Comparison of ENCODE assay signal across 31 cellular contexts in the genomic region with DNA sequence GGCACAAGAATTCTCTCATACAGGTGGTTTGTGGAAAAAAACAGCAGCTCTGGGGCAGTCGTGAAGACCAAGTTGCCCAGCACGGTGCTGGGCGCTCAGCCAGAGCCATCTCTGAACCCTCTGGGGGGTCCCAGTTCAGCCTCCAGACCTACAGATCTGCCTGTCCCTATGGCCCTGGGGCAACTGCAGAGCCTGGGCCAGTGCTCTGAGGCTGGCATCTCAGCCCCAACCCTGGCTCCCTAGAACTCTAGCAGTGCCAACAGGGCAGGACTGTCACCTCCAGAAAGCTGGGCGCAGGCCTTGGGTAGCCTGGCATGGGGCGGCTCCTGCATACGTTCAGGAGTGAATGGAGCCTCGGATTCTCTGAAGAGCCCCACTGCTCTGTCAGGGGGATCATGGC. TPM values are rescaled to one million over a fixed set of nuclear protein-coding genes. Genes with fewer than 3 reads are reported as not detected.
"Had no signal": no experiment of that assay in that cellular context is flagged by ENCODE, and none has a peak within 500 bp of the region (broad histone marks: within the 10 kb centered on the region; RNA-seq: fewer than 3 reads in every experiment).

No MANE protein-coding gene starts in this region.

- H3K36me3 ChIP-seq: esophagus squamous epithelium, prostate gland, right atrium auricular region, sigmoid colon, stomach, thyroid gland, upper lobe of left lung, uterus had no signal

- H3K9me3 ChIP-seq: esophagus squamous epithelium, mucosa of descending colon, prostate gland, right atrium auricular region, sigmoid colon, thyroid gland, upper lobe of left lung, uterus had no signal

- H3K27ac ChIP-seq: esophagus squamous epithelium, prostate gland, right atrium auricular region, sigmoid colon, stomach, thyroid gland, upper lobe of left lung, uterus had no signal

- H3K4me3 ChIP-seq: esophagus squamous epithelium, lung, mucosa of descending colon, prostate gland, right atrium auricular region, sigmoid colon, stomach, thyroid gland, upper lobe of left lung, uterus had no signal

- DNase-seq: cortex of kidney; effector memory CD8-positive, alpha-beta T cell; erythroblast; esophagus squamous epithelium; foreskin melanocyte; naive B cell; nucleus accumbens; sigmoid colon; stimulated activated CD4-positive, alpha-beta T cell treated with anti-CD3 and anti-CD28 coated beads, Interleukin-2, amount 100 ng/mL, for 24 hours; stimulated activated CD4-positive, alpha-beta T cell treated with anti-CD3 and anti-CD28 coated beads, Interleukin-4, amount 100 ng/mL, for 24 hours; stimulated activated naive CD4-positive, alpha-beta T cell treated with Interleukin-2 at 50 U/mL for 16 hours; stomach; thyroid gland; uterus had no signal

- ATAC-seq: effector memory CD8-positive, alpha-beta T cell; mucosa of descending colon; natural killer cell treated with Interleukin-12 subunit alpha and Interleukin-12 subunit beta and Interleukin-15 and Interleukin-18, amount 100 ng/mL, for 72 hours; stimulated activated effector memory CD8-positive, alpha-beta T cell treated with anti-CD3 and anti-CD28 coated beads, Interleukin-12 subunit alpha, Interleukin-12 subunit beta, amount 100 ng/mL, for 72 hours had no signal

- FAIRE-seq: endometrium, keratinocyte had no signal

- H3K27me3 ChIP-seq: right atrium auricular region, thyroid gland, uterus had no signal

RNA-seq across cellular contexts. Expression of a gene that starts 44.7 kb away (rescaled TPM):
- total RNA-seq: dermis microvascular lymphatic vessel endothelial cell; esophagus squamous epithelium; left lobe of liver; liver; lung; mucosa of descending colon; natural killer cell treated with Interleukin-12 subunit alpha and Interleukin-12 subunit beta and Interleukin-15 and Interleukin-18, amount 100 ng/mL, for 72 hours; neural crest cell; osteocyte; right atrium auricular region; sigmoid colon; skeletal muscle tissue; stomach; subcutaneous adipose tissue; temporal lobe; thyroid gland; upper lobe of left lung; uterus had no signal
- polyA plus RNA-seq: keratinocyte, liver, lung, sigmoid colon, stomach had no signal
